In the genomic region with DNA sequence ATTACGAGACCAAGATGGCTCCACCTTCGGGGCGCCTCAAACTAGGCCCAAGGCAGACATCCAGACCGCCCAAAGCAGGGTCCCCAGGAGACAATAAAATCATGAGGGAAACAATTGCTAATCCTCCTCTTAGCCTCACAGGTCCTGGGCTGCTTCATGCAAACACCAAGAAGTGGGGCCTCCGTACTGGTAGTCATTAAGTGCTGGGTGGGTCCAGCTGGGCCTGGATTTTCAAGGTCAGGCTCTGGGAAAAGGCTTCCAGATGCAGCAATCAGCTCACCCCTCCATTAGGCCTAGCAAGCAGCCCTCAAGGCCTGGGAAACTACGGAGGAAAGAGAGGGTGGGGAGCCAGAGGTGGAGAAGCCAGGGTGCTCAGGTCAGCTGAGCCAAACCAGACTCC, we compare ENCODE assay signal across 16 cellular contexts. TPM values are rescaled to one million over a fixed set of nuclear protein-coding genes. Genes with fewer than 3 reads are reported as not detected.
DNase-seq lines count a peak whose midpoint lies in the region; ATAC-seq, FAIRE-seq and TF ChIP-seq lines count a peak whose summit lies in the region.
"Had no signal": no experiment of that assay in that cellular context is flagged by ENCODE, and none has a peak within 500 bp of the region (broad histone marks: within the 10 kb centered on the region; RNA-seq: fewer than 3 reads in every experiment).

No MANE protein-coding gene starts in this region.

- peaks cover 3% of the 10 kb centered on the region for H3K36me3 ChIP-seq in astrocyte (ENCODE audit: insufficient read depth, low read length)
- peaks cover 7 to 9% of the 10 kb centered on the region in 2 donors for H3K36me3 ChIP-seq in muscle layer of duodenum (ENCODE audit: control insufficient read depth in 1 of 2, insufficient read depth in 2 of 2, low read length in 2 of 2)
- no peaks in the 10 kb centered on the region for H3K36me3 ChIP-seq in testis (ENCODE audit: low read depth, missing control alignments)
- peaks cover 0 to 4% (median 0%) of the 10 kb centered on the region in 3 donors for H3K36me3 ChIP-seq in pancreas

- H3K36me3 Mint-ChIP-seq in astrocyte (ENCODE audit: low read depth, unreplicated experiment): peaks cover 16% of the 10 kb centered on the region

- ATAC-seq in pancreas (no peak), HG03378 (IDR thresholded peaks at IDR 0.05; ENCODE audit: unreplicated experiment) (no peak)
- ATAC-seq: stimulated activated naive CD8-positive, alpha-beta T cell treated with anti-CD3 and anti-CD28 coated beads, Interleukin-15, Interleukin-2, amounts not matched to agents 100 U/mL and 50 U/mL, for 24 hours had no signal

- H2AFZ ChIP-seq in astrocyte (ENCODE audit: low read depth, low read length): no peak overlapping the region

- H3K4me3 Mint-ChIP-seq in astrocyte (ENCODE audit: unreplicated experiment): no peak overlapping the region

- H3K27me3 ChIP-seq in astrocyte (ENCODE audit: insufficient read depth, low read length) (no peaks in the 10 kb centered on the region), muscle layer of duodenum (ENCODE audit: low read depth, low read length) (no peaks in the 10 kb centered on the region), testis (no peaks in the 10 kb centered on the region), pancreas (no peaks in the 10 kb centered on the region)

- no peak overlapping the region for H3K27ac Mint-ChIP-seq in astrocyte (ENCODE audit: unreplicated experiment)

- TF ChIP-seq POLR2A in testis (IDR thresholded peaks at IDR 0.05): no peak

- H3K4me1 Mint-ChIP-seq in astrocyte (ENCODE audit: low read depth, unreplicated experiment): peaks cover 16% of the 10 kb centered on the region

- H3K9me3 Mint-ChIP-seq in astrocyte (ENCODE audit: unreplicated experiment): no peaks in the 10 kb centered on the region

- no peak for FAIRE-seq in astrocyte (lab: Jason Lieb, UNC)
- no peak for FAIRE-seq in pancreas (lab: Jason Lieb, UNC)
- FAIRE-seq: A204.1 had no signal

- peak overlapping the region; percentile 1 for H3K4me2 ChIP-seq in astrocyte (ENCODE audit: low read length)

- no peak for TF ChIP-seq CTCF in astrocyte (IDR thresholded peaks at IDR 0.05; ENCODE audit: insufficient read depth, low read depth, low read length)
- no peak for TF ChIP-seq CTCF in testis (IDR thresholded peaks at IDR 0.05)
- no peak for TF ChIP-seq CTCF in pancreas (IDR thresholded peaks at IDR 0.05)

- peaks cover 3% of the 10 kb centered on the region for H4K20me1 ChIP-seq in astrocyte (ENCODE audit: insufficient read depth, low read length)

- H3K79me2 ChIP-seq in astrocyte (ENCODE audit: insufficient read depth, low read length): no peaks in the 10 kb centered on the region

- no peak overlapping the region for H3K9ac ChIP-seq in astrocyte (ENCODE audit: low read length)
- H3K9ac ChIP-seq: GM23248 had no signal

- H3K27ac ChIP-seq in astrocyte (ENCODE audit: low read depth, low read length) (no peak overlapping the region), muscle layer of duodenum (ENCODE audit: low read length) (peak overlapping the region; percentile 71), testis (peak overlapping the region; percentile 53 to 89), pancreas (no peak overlapping the region)

- 61 to 69% methylated on average over 4 to 6 of the region's 6 CpGs for WGBS in testis, 2 donors
- WGBS in pancreas, 2 donors: 83 to 88% methylated on average over 6 of the region's 6 CpGs

- peaks cover 3% of the 10 kb centered on the region for H3K27me3 Mint-ChIP-seq in astrocyte (ENCODE audit: low read depth, unreplicated experiment)

- no peaks in the 10 kb centered on the region for H3K9me3 ChIP-seq in astrocyte (ENCODE audit: insufficient read depth, low read depth, low read length)
- no peaks in the 10 kb centered on the region for H3K9me3 ChIP-seq in muscle layer of duodenum (ENCODE audit: control insufficient read depth in 1 of 2, low read length in 2 of 2)
- H3K9me3 ChIP-seq in testis: no peaks in the 10 kb centered on the region
- no peaks in the 10 kb centered on the region for H3K9me3 ChIP-seq in pancreas

- intact Hi-C loops in testis (cut with DNase I; ENCODE audit: low total_unique reads): loop anchor here (5.0 kb wide), 1 partner anchor 96 kb away; the partner anchor contains the start of gene USP3
- intact Hi-C loops in pancreas (cut with DNase I): loop anchor here in 2 of 3 donors (5.0 to 10.0 kb wide), 3 partner anchors 103 to 131 kb away; no protein-coding TSS in a partner anchor

- H3K4me3 ChIP-seq in astrocyte (ENCODE audit: insufficient read depth, low read depth, low read length) (no peak overlapping the region), muscle layer of duodenum (ENCODE audit: low read depth in 1 of 2, low read length in 2 of 2) (peak overlapping the region; percentile 60 to 83), testis (peak overlapping the region; percentile 26 to 29), pancreas (no peak overlapping the region)
- H3K4me3 ChIP-seq: GM23248 had no signal

- H3K4me1 ChIP-seq in astrocyte (ENCODE audit: insufficient read depth, low read length) (peaks cover 14% of the 10 kb centered on the region), muscle layer of duodenum (ENCODE audit: control insufficient read depth in 1 of 2, insufficient read depth in 2 of 2, low read length in 2 of 2) (peaks cover 19 to 21% of the 10 kb centered on the region in 2 donors), testis (peaks cover 35% of the 10 kb centered on the region), pancreas (peaks cover 0 to 10% (median 4%) of the 10 kb centered on the region in 3 donors)

- DNase-seq in NCI-H82 (lab: John Stamatoyannopoulos, UW) (peak; percentile 35), NCI-H82 treated with DMSO at 0.1 percent for 48 hours (lab: John Stamatoyannopoulos, UW; ENCODE audit: unreplicated experiment) (no peak), astrocyte (ENCODE audit: low read depth) (no peak), testis (peak; percentile 51), pancreas (no peak), nucleus accumbens (lab: John Stamatoyannopoulos, UW) (no peak)
- DNase-seq: activated CD4-positive, alpha-beta T cell treated with anti-CD3 and anti-CD28 coated beads, Interleukin-2, amount 50 U/mL, for 1 hour; activated effector memory CD4-positive, alpha-beta T cell treated with Interleukin-2 at 50 U/mL for 16 hours; NCI-H1105 treated with DMSO at 0.1 percent for 48 hours; stimulated activated CD4-positive, alpha-beta T cell treated with anti-CD3 and anti-CD28 coated beads, Interleukin-4, amount 100 ng/mL, for 24 hours; stimulated activated naive CD8-positive, alpha-beta T cell treated with anti-CD3 and anti-CD28 coated beads, Interleukin-15, Interleukin-2, amounts not matched to agents 100 U/mL and 50 U/mL, for 24 hours; T-helper 2 cell had no signal

RNA-seq across cellular contexts. Expression of gene FBXL22, which starts 0.6 kb away (rescaled TPM):
- total RNA-seq in astrocyte (0.34 and 0.43 TPM in 2 replicates), testis (10 to 100 TPM; 11.6 to 14.3 TPM), pancreas (1 to 10 TPM in 2 of 6 donors, under 1 TPM in 4; 0.28 to 2.1 (median 0.66) TPM)
- polyA plus RNA-seq in testis (ENCODE audit: insufficient read depth, low read depth, low replicate concordance) (3.2 TPM), pancreas (under 1 TPM; 0.87 to 0.94 TPM)

Comparison
In these comparisons a context has a peak if more than half of its experiments do, and no peak if none do; other contexts are left out.
1. DNase-seq: peak in NCI-H82 (single experiment) and testis (single experiment); none in NCI-H82 treated with DMSO at 0.1 percent for 48 hours (single experiment), astrocyte (single experiment), pancreas (0 of 6) and nucleus accumbens (0 of 56).
2. H3K27ac ChIP-seq: peak in muscle layer of duodenum (single experiment) and testis (2 of 2); none in astrocyte (single experiment) and pancreas (0 of 4).
3. H3K4me3 ChIP-seq: peak in muscle layer of duodenum (2 of 2) and testis (2 of 2); none in astrocyte (single experiment) and pancreas (0 of 4).